ENCODE assay signal across 8 cellular contexts in genomic region chr3:197298341-197298857, GRCh38. TPM values are rescaled to one million over a fixed set of nuclear protein-coding genes. Genes with fewer than 3 reads are reported as not detected.
DNase-seq lines count a peak whose midpoint lies in the region; ATAC-seq and TF ChIP-seq lines count a peak whose summit lies in the region.

TSS of gene DLG1 (minus strand) at chr3:197298612. CDS start at chr3:197297204, 1,408 bp downstream.

- H3K4me1 Mint-ChIP-seq in T-helper 1 cell treated with Interleukin-12 subunit alpha and Interleukin-12 subunit beta and Interleukin-4 antibody, amounts not matched to agents 30 μg/mL and 1 μg/mL, for 36 hours (ENCODE audit: low read depth): peaks cover 24% of the 10 kb centered on the region

- H3K4me1 ChIP-seq in right atrium auricular region: peaks cover 0 to 23% of the 10 kb centered on the region in 2 donors
- H3K4me1 ChIP-seq in aorta (ENCODE audit: control insufficient read depth in 1 of 2, insufficient read depth in 2 of 2, low read length in 2 of 2): no peaks in the 10 kb centered on the region

- peak within 1 kb of the TSS; percentile 85 to 99 for H3K4me3 ChIP-seq in right atrium auricular region
- peak within 1 kb of the TSS; percentile 88 to 99 for H3K4me3 ChIP-seq in aorta (ENCODE audit: low read length in 2 of 2)

- in situ Hi-C loops in GM13977 (cut with MboI; ENCODE audit: low pct_unique_long_range_greater_than_20kb, low sequenced_read_pairs, unreplicated experiment): no loop called here

- TF ChIP-seq CTCF in GM13977 (IDR thresholded peaks at IDR 0.05; ENCODE audit: extremely low read depth, insufficient read depth, missing control alignments): no peak
- TF ChIP-seq CTCF in right atrium auricular region (IDR thresholded peaks at IDR 0.05): no peak

- WGBS in aorta, 2 donors: 0% methylated on average over 28 of the region's 28 CpGs

- H3K27me3 ChIP-seq in right atrium auricular region (no peaks in the 10 kb centered on the region), aorta (ENCODE audit: control insufficient read depth in 1 of 2, insufficient read depth in 2 of 2, low read length in 1 of 2) (no peaks in the 10 kb centered on the region)

- peaks cover 10% of the 10 kb centered on the region for H3K36me3 Mint-ChIP-seq in T-helper 1 cell treated with Interleukin-12 subunit alpha and Interleukin-12 subunit beta and Interleukin-4 antibody, amounts not matched to agents 30 μg/mL and 1 μg/mL, for 36 hours (ENCODE audit: low read depth)

- DNase-seq in GM13977 (ENCODE audit: low spot score): peak; percentile 91
- DNase-seq in NCI-H146 treated with DMSO at 0.1 percent for 48 hours (lab: John Stamatoyannopoulos, UW; ENCODE audit: unreplicated experiment): peak; percentile 88
- DNase-seq in right atrium auricular region (ENCODE audit: low spot score): peak; percentile 91
- peak; percentile 93 for DNase-seq in renal cortical epithelial cell (ENCODE audit: low read depth)
- DNase-seq in aorta: peak; percentile 91 to 95

- peaks cover 30% of the 10 kb centered on the region for H3K27me3 Mint-ChIP-seq in T-helper 1 cell treated with Interleukin-12 subunit alpha and Interleukin-12 subunit beta and Interleukin-4 antibody, amounts not matched to agents 30 μg/mL and 1 μg/mL, for 36 hours (ENCODE audit: low read depth)

- H3K9me3 Mint-ChIP-seq in T-helper 1 cell treated with Interleukin-12 subunit alpha and Interleukin-12 subunit beta and Interleukin-4 antibody, amounts not matched to agents 30 μg/mL and 1 μg/mL, for 36 hours: no peaks in the 10 kb centered on the region

- H3K27ac ChIP-seq in angular gyrus (ENCODE audit: low read depth, low read length) (peak within 1 kb of the TSS; percentile 86), right atrium auricular region (peak within 1 kb of the TSS; percentile 95 to 97), aorta (ENCODE audit: low read depth in 1 of 2, low read length in 2 of 2) (peak within 1 kb of the TSS in 1 of 2 donors; percentile 82)

- H3K9me3 ChIP-seq in right atrium auricular region (no peaks in the 10 kb centered on the region), aorta (ENCODE audit: control insufficient read depth, low read length) (no peaks in the 10 kb centered on the region)

- ATAC-seq in HG02870 (IDR thresholded peaks at IDR 0.05; ENCODE audit: unreplicated experiment) (peak; percentile 49), aorta (ENCODE audit: low FRiP score) (peak; percentile 88)

- peak within 1 kb of the TSS; percentile 97 for H3K27ac Mint-ChIP-seq in T-helper 1 cell treated with Interleukin-12 subunit alpha and Interleukin-12 subunit beta and Interleukin-4 antibody, amounts not matched to agents 30 μg/mL and 1 μg/mL, for 36 hours

- intact Hi-C loops in aorta (cut with DNase I): no loop called here

- H3K4me3 Mint-ChIP-seq in T-helper 1 cell treated with Interleukin-12 subunit alpha and Interleukin-12 subunit beta and Interleukin-4 antibody, amounts not matched to agents 30 μg/mL and 1 μg/mL, for 36 hours: peak within 1 kb of the TSS; percentile 96

- H3K36me3 ChIP-seq in right atrium auricular region (no peaks in the 10 kb centered on the region), aorta (ENCODE audit: control insufficient read depth in 1 of 2, insufficient read depth in 2 of 2, low read length in 1 of 2) (no peaks in the 10 kb centered on the region)

RNA-seq across cellular contexts. Expression of gene DLG1, which starts in this region (rescaled TPM):
- total RNA-seq in right atrium auricular region (10 to 100 TPM; 24.4 to 49.9 TPM), renal cortical epithelial cell (153 and 197 TPM in 2 replicates), aorta (100 to 1,000 TPM in 1 of 2 donors, 10 to 100 TPM in 1; 68.8 to 100 TPM)
- polyA plus RNA-seq in aorta: 10 to 100 TPM; 21.2 to 35.1 TPM
